16 cellular contexts compared by ENCODE assay signal in the genomic region with DNA sequence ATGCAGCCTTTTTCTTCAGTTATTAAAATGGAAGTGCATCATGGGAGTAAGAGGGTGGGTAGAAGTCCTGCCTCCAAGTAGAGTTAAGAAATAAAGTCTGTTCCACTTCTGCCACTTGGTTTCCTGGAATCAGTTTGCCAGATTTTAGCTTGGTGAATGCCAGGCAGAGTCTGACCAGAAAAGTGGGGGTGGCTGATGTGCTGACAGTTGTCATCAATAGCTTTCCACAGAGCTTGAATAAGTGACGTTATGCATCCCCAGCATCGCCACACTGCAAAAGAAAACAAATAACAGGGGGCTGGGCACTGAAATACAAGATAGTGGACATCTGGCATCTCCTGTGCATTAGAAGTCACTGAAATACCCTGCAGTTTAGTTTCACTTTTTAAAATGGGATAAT. TPM values are rescaled to one million over a fixed set of nuclear protein-coding genes. Genes with fewer than 3 reads are reported as not detected.
DNase-seq lines count a peak whose midpoint lies in the region; ATAC-seq and TF ChIP-seq lines count a peak whose summit lies in the region.
"Had no signal": no experiment of that assay in that cellular context is flagged by ENCODE, and none has a peak within 500 bp of the region (broad histone marks: within the 10 kb centered on the region; RNA-seq: fewer than 3 reads in every experiment).

No MANE protein-coding gene starts in this region.

- H3K9me3 Mint-ChIP-seq in activated naive CD4-positive, alpha-beta T cell treated with anti-CD3 and anti-CD28 coated beads, Interleukin-2, amount 10 ng/mL, durations not matched to agents 7 days and 5 days, result no peaks in the 10 kb centered on the region
- no peaks in the 10 kb centered on the region for H3K9me3 Mint-ChIP-seq in stimulated activated memory B cell treated with anti-CD40 and anti-IgM and Interleukin-4, amounts not matched to agents 10 μg/mL and 1 μg/mL and 100 μg/mL, for 72 hours
- H3K9me3 Mint-ChIP-seq: activated naive CD4-positive, alpha-beta T cell treated with anti-CD3 and anti-CD28 coated beads for 36 hours; CD8-positive, alpha-beta T cell; effector memory CD8-positive, alpha-beta T cell had no signal

- H3K27me3 ChIP-seq in ascending aorta, result no peaks in the 10 kb centered on the region
- no peaks in the 10 kb centered on the region for H3K27me3 ChIP-seq in right cardiac atrium (ENCODE audit: control insufficient read depth, insufficient read depth)
- H3K27me3 ChIP-seq in thoracic aorta (replicated peaks; ENCODE audit: insufficient read depth), result no peaks in the 10 kb centered on the region

- CTCF ChIA-PET in activated naive CD4-positive, alpha-beta T cell treated with anti-CD3 and anti-CD28 coated beads, Interleukin-2, amount 10 ng/mL, durations not matched to agents 7 days and 5 days (lab: Charles Lee), result no interaction called here

- intact Hi-C loops in ascending aorta (cut with DNase I) (no loop called here), right cardiac atrium (cut with DNase I) (no loop called here)

- no peaks in the 10 kb centered on the region for H3K9me3 ChIP-seq in ascending aorta
- no peaks in the 10 kb centered on the region for H3K9me3 ChIP-seq in right cardiac atrium (ENCODE audit: control insufficient read depth, low read length)
- no peaks in the 10 kb centered on the region for H3K9me3 ChIP-seq in thoracic aorta

- no peak overlapping the region for H3K4me3 Mint-ChIP-seq in activated naive CD4-positive, alpha-beta T cell treated with anti-CD3 and anti-CD28 coated beads, Interleukin-2, amount 10 ng/mL, durations not matched to agents 7 days and 5 days
- H3K4me3 Mint-ChIP-seq in stimulated activated memory B cell treated with anti-CD40 and anti-IgM and Interleukin-4, amounts not matched to agents 10 μg/mL and 1 μg/mL and 100 μg/mL, for 72 hours, result no peak overlapping the region
- H3K4me3 Mint-ChIP-seq: activated naive CD4-positive, alpha-beta T cell treated with anti-CD3 and anti-CD28 coated beads for 36 hours; CD8-positive, alpha-beta T cell; effector memory CD8-positive, alpha-beta T cell had no signal

- peaks cover 6 to 12% of the 10 kb centered on the region in 2 donors for H3K4me1 ChIP-seq in ascending aorta
- H3K4me1 ChIP-seq in right cardiac atrium (ENCODE audit: control insufficient read depth, insufficient read depth, low read length), result no peaks in the 10 kb centered on the region
- H3K4me1 ChIP-seq in thoracic aorta (ENCODE audit: control insufficient read depth in 1 of 2, low read depth in 2 of 2), result peaks cover 3 to 15% of the 10 kb centered on the region in 2 donors
- H3K4me1 ChIP-seq: parathyroid adenoma had no signal

- WGBS in right cardiac atrium, result 26% methylated on average over 2 of the region's 2 CpGs

- H3K36me3 ChIP-seq in ascending aorta (no peaks in the 10 kb centered on the region), thoracic aorta (no peaks in the 10 kb centered on the region)

- H3K27me3 Mint-ChIP-seq in activated naive CD4-positive, alpha-beta T cell treated with anti-CD3 and anti-CD28 coated beads, Interleukin-2, amount 10 ng/mL, durations not matched to agents 7 days and 5 days, result no peaks in the 10 kb centered on the region
- peaks cover 15% of the 10 kb centered on the region for H3K27me3 Mint-ChIP-seq in stimulated activated memory B cell treated with anti-CD40 and anti-IgM and Interleukin-4, amounts not matched to agents 10 μg/mL and 1 μg/mL and 100 μg/mL, for 72 hours

- ATAC-seq in right cardiac atrium (peak; percentile 32 to 72), thoracic aorta (ENCODE audit: insufficient number of reproducible peaks, low FRiP score, low read depth) (no peak)
- ATAC-seq in stimulated activated memory B cell treated with anti-CD40 and anti-IgM and Interleukin-4, amounts not matched to agents 10 μg/mL and 1 μg/mL and 100 μg/mL, for 72 hours, result no peak
- ATAC-seq: CD8-positive, alpha-beta T cell; effector memory CD8-positive, alpha-beta T cell had no signal

- peak overlapping the region; percentile 11 to 22 for H3K4me3 ChIP-seq in ascending aorta
- peak overlapping the region; percentile 36 for H3K4me3 ChIP-seq in right cardiac atrium (ENCODE audit: low read length)
- peak overlapping the region; percentile 61 for H3K4me3 ChIP-seq in thoracic aorta
- H3K4me3 ChIP-seq: PC-9 had no signal

- H3K27ac ChIP-seq in ascending aorta (peak overlapping the region in 1 of 2 donors; percentile 22), right cardiac atrium (ENCODE audit: low read length) (peak overlapping the region; percentile 64), thoracic aorta (peak overlapping the region in 1 of 2 donors; percentile 16)
- H3K27ac ChIP-seq: parathyroid adenoma, PC-9 had no signal

- TF ChIP-seq CTCF in ascending aorta (IDR thresholded peaks at IDR 0.05), result no peak
- no peak for TF ChIP-seq CTCF in thoracic aorta (IDR thresholded peaks at IDR 0.05)

- H3K36me3 Mint-ChIP-seq in activated naive CD4-positive, alpha-beta T cell treated with anti-CD3 and anti-CD28 coated beads, Interleukin-2, amount 10 ng/mL, durations not matched to agents 7 days and 5 days, result no peaks in the 10 kb centered on the region
- H3K36me3 Mint-ChIP-seq in stimulated activated memory B cell treated with anti-CD40 and anti-IgM and Interleukin-4, amounts not matched to agents 10 μg/mL and 1 μg/mL and 100 μg/mL, for 72 hours, result no peaks in the 10 kb centered on the region
- H3K36me3 Mint-ChIP-seq: CD8-positive, alpha-beta T cell had no signal

- no peak overlapping the region for H3K27ac Mint-ChIP-seq in activated naive CD4-positive, alpha-beta T cell treated with anti-CD3 and anti-CD28 coated beads, Interleukin-2, amount 10 ng/mL, durations not matched to agents 7 days and 5 days
- no peak overlapping the region for H3K27ac Mint-ChIP-seq in stimulated activated memory B cell treated with anti-CD40 and anti-IgM and Interleukin-4, amounts not matched to agents 10 μg/mL and 1 μg/mL and 100 μg/mL, for 72 hours
- H3K27ac Mint-ChIP-seq: activated naive CD4-positive, alpha-beta T cell treated with anti-CD3 and anti-CD28 coated beads for 36 hours; CD8-positive, alpha-beta T cell; effector memory CD8-positive, alpha-beta T cell had no signal

- no peaks in the 10 kb centered on the region for H3K4me1 Mint-ChIP-seq in activated naive CD4-positive, alpha-beta T cell treated with anti-CD3 and anti-CD28 coated beads, Interleukin-2, amount 10 ng/mL, durations not matched to agents 7 days and 5 days
- no peaks in the 10 kb centered on the region for H3K4me1 Mint-ChIP-seq in stimulated activated memory B cell treated with anti-CD40 and anti-IgM and Interleukin-4, amounts not matched to agents 10 μg/mL and 1 μg/mL and 100 μg/mL, for 72 hours

- DNase-seq in NOMO-1 treated with DMSO at 0.1 percent for 48 hours (lab: John Stamatoyannopoulos, UW; ENCODE audit: unreplicated experiment) (peak; percentile 23), NOMO-1 treated with dmso at 0.1 percent for 144 hours (lab: John Stamatoyannopoulos, UW; ENCODE audit: unreplicated experiment) (no peak), ascending aorta (ENCODE audit: low spot score in 2 of 2) (no peak), right cardiac atrium (peak in 1 of 3 donors; percentile 20), thoracic aorta (ENCODE audit: low spot score) (no peak), GM19240 (ENCODE audit: insufficient read length, low spot score) (no peak)
- no peak for DNase-seq in activated naive CD4-positive, alpha-beta T cell treated with anti-CD3 and anti-CD28 coated beads, Interleukin-2, amount 10 ng/mL, durations not matched to agents 7 days and 5 days
- DNase-seq: activated CD8-positive, alpha-beta memory T cell treated with anti-CD3 and anti-CD28 coated beads, Interleukin-2, amount 50 U/mL, for 48 hours; activated naive CD4-positive, alpha-beta T cell treated with anti-CD3 and anti-CD28 coated beads for 36 hours; CD8-positive, alpha-beta T cell; effector memory CD8-positive, alpha-beta T cell; NCI-H1694; NCI-H446 treated with DMSO at 0.1 percent for 48 hours; PC-9 had no signal

RNA-seq across cellular contexts. Expression of a gene that starts 30.8 kb away (rescaled TPM):
- total RNA-seq in ascending aorta (11.7 TPM), right cardiac atrium (1 to 10 TPM; 4.6 to 6.0 (median 4.7) TPM), thoracic aorta (1 to 10 TPM; 6.3 to 9.7 TPM)
- polyA plus RNA-seq in right cardiac atrium, result 3.0 TPM

Comparison
In these comparisons a context has a peak if more than half of its experiments do, and no peak if none do; other contexts are left out.
1. ATAC-seq: peak in right cardiac atrium (2 of 2); none in thoracic aorta (single experiment) and stimulated activated memory B cell treated with anti-CD40 and anti-IgM and Interleukin-4, amounts not matched to agents 10 μg/mL and 1 μg/mL and 100 μg/mL, for 72 hours (single experiment).
2. Peak in every context shown above with its lines, with median percentiles within 50 percentile points of each other: H3K4me3 ChIP-seq.